In the genomic region with DNA sequence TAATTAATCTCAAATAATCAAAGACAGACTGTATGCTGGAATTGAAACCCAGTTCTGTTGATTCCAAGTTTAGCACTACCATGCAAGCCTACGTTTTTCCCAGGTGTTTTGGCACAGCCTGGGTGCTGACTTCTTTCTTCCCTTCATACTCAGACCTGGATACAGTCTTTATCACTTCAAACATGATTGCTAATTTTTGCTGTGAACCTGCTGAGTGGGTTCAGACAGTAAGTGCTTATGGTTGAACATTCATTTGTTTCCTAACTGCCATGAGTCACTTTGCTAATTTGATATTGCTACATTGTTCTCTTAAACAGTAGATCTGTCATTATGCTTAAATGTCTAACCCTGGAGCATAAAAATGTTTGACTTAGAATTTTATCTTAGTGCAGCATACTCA, we compare ENCODE assay signal across 16 cellular contexts.
DNase-seq lines count a peak whose midpoint lies in the region; ATAC-seq and TF ChIP-seq lines count a peak whose summit lies in the region.
"Had no signal": no experiment of that assay in that cellular context is flagged by ENCODE, and none has a peak within 500 bp of the region (broad histone marks: within the 10 kb centered on the region; RNA-seq: fewer than 3 reads in every experiment).

No MANE protein-coding gene starts in this region.

- no peak for ATAC-seq in GM21515 (IDR thresholded peaks at IDR 0.05; ENCODE audit: unreplicated experiment)
- ATAC-seq: activated CD8-positive, alpha-beta memory T cell treated with anti-CD3 and anti-CD28 coated beads, Interleukin-2, amount 10 ng/mL, durations not matched to agents 7 days and 5 days; left cardiac atrium; Panc1 had no signal

- H3K4me3 ChIP-seq in cardiac fibroblast (replicated peaks in 1 of 2; ENCODE audit: low read depth in 2 of 2, low read length in 2 of 2): no peak overlapping the region
- H3K4me3 ChIP-seq: HAP-1 had no signal

- DNase-seq in NOMO-1 treated with DMSO at 0.1 percent for 48 hours (lab: John Stamatoyannopoulos, UW; ENCODE audit: unreplicated experiment) (peak; percentile 17), NOMO-1 treated with dmso at 0.1 percent for 144 hours (lab: John Stamatoyannopoulos, UW; ENCODE audit: unreplicated experiment) (no peak), MV-4-11 (lab: John Stamatoyannopoulos, UW) (peak; percentile 9), cardiac fibroblast (ENCODE audit: low read depth in 2 of 2) (peak; percentile 18 to 21), kidney tubule cell (ENCODE audit: low spot score) (peak; percentile 25), HuH-7 (ENCODE audit: low spot score) (no peak), CD1c-positive myeloid dendritic cell (ENCODE audit: extremely low spot score) (no peak)
- DNase-seq: activated CD8-positive, alpha-beta memory T cell treated with anti-CD3 and anti-CD28 coated beads, Interleukin-2, amount 10 ng/mL, durations not matched to agents 7 days and 5 days; CD4-positive, alpha-beta T cell; left cardiac atrium; NCI-H1417 treated with DMSO at 0.1 percent for 48 hours; NCI-H510A; SW 1271 had no signal

- TF ChIP-seq CTCF in cardiac fibroblast (IDR thresholded peaks at IDR 0.05; ENCODE audit: low read depth, low read length): no peak

Comparison
In these comparisons a context has a peak if more than half of its experiments do, and no peak if none do; other contexts are left out.
1. DNase-seq: peak in NOMO-1 treated with DMSO at 0.1 percent for 48 hours (single experiment), MV-4-11 (single experiment), cardiac fibroblast (2 of 2) and kidney tubule cell (single experiment); none in NOMO-1 treated with dmso at 0.1 percent for 144 hours (single experiment), HuH-7 (single experiment) and CD1c-positive myeloid dendritic cell (single experiment).